Comparison of ENCODE assay signal across 13 cellular contexts in the genomic region with DNA sequence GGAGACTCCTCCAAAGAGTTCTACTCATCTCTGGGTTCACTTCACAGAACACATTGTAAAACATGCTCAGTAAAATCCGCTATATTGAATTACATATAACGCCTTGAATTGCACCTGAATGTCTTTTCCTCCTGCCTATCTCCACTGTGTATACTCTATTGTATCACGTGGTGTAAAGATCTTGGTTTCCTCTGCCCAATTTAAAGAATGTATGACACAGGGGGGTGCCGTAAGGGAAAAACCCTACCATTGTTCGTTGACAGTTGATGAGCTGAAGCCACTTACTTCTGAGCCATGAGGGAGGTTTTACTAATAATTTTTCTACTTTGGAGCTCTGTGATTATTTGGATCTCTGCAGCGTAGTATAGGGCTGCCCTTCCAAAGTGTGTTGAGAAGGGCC. TPM values are rescaled to one million over a fixed set of nuclear protein-coding genes. Genes with fewer than 3 reads are reported as not detected.
A peak's percentile ranks its signal among the peaks of the same experiment; 100 is the strongest.
DNase-seq lines count a peak whose midpoint lies in the region; ATAC-seq and TF ChIP-seq lines count a peak whose summit lies in the region.
"Had no signal": no experiment of that assay in that cellular context is flagged by ENCODE, and none has a peak within 500 bp of the region (broad histone marks: within the 10 kb centered on the region; RNA-seq: fewer than 3 reads in every experiment).

No MANE protein-coding gene starts in this region.

- TF ChIP-seq CTCF in endodermal cell (conservative IDR thresholded peaks at IDR 0.05) (no peak), upper lobe of right lung (IDR thresholded peaks at IDR 0.05) (no peak)

- H3K27ac ChIP-seq in endodermal cell (ENCODE audit: low read depth, low read length) = no peak overlapping the region
- no peak overlapping the region for H3K27ac ChIP-seq in upper lobe of right lung
- H3K27ac ChIP-seq: BLaER1 treated with 17β-estradiol and CSF1 and Interleukin-3, amounts not matched to agents 10 nM and 100 nM; colonic mucosa; sigmoid colon had no signal

- H3K4me3 Mint-ChIP-seq in T-helper 17 cell (peak overlapping the region; percentile 39), endodermal cell (no peak overlapping the region)

- H3K9me3 Mint-ChIP-seq in endodermal cell = no peaks in the 10 kb centered on the region

- H3K36me3 ChIP-seq in endodermal cell (ENCODE audit: control insufficient read depth, insufficient read depth, low read length) = peaks cover 66% of the 10 kb centered on the region
- peaks cover 42% of the 10 kb centered on the region for H3K36me3 ChIP-seq in upper lobe of right lung
- H3K36me3 ChIP-seq: colonic mucosa had no signal

- DNase-seq in stimulated activated naive CD4-positive, alpha-beta T cell treated with Interleukin-2 at 50 U/mL for 16 hours (lab: John Stamatoyannopoulos, UW) = peak; percentile 4
- no peak for DNase-seq in stimulated activated naive CD4-positive, alpha-beta T cell (lab: John Stamatoyannopoulos, UW)
- no peak for DNase-seq in T-helper 17 cell
- no peak for DNase-seq in endodermal cell
- no peak for DNase-seq in effector CD8-positive, alpha-beta T cell (lab: John Stamatoyannopoulos, UW)
- no peak for DNase-seq in upper lobe of right lung
- DNase-seq: amygdala, colonic mucosa, SHP77, sigmoid colon, T-helper 9 cell had no signal

- H3K4me3 ChIP-seq in endodermal cell (ENCODE audit: low read length) (peak overlapping the region; percentile 67), upper lobe of right lung (no peak overlapping the region)
- H3K4me3 ChIP-seq: BLaER1 treated with 17β-estradiol and CSF1 and Interleukin-3, amounts not matched to agents 10 nM and 100 nM; colonic mucosa; sigmoid colon had no signal

- intact Hi-C loops in upper lobe of right lung (cut with DNase I) = no loop called here

- H3K27ac Mint-ChIP-seq in T-helper 17 cell = peak overlapping the region; percentile 86
- no peak overlapping the region for H3K27ac Mint-ChIP-seq in endodermal cell

- H3K4me1 Mint-ChIP-seq in T-helper 17 cell = peaks cover 50% of the 10 kb centered on the region
- H3K4me1 Mint-ChIP-seq in endodermal cell = peaks cover 54% of the 10 kb centered on the region

- H3K9ac ChIP-seq in endodermal cell (ENCODE audit: extremely low read depth, low read length, poor library complexity, severe bottlenecking) = no peak overlapping the region
- H3K9ac ChIP-seq: BLaER1 treated with 17β-estradiol and CSF1 and Interleukin-3, amounts not matched to agents 10 nM and 100 nM had no signal

- H3K27me3 ChIP-seq in endodermal cell (ENCODE audit: control insufficient read depth, insufficient read depth, low read length, poor library complexity, severe bottlenecking) = no peaks in the 10 kb centered on the region
- no peaks in the 10 kb centered on the region for H3K27me3 ChIP-seq in upper lobe of right lung
- H3K27me3 ChIP-seq: BLaER1 treated with 17β-estradiol and CSF1 and Interleukin-3, amounts not matched to agents 10 nM and 100 nM; colonic mucosa; sigmoid colon had no signal

- 73 to 76% methylated on average over 5 to 6 of the region's 6 CpGs for whole genome bisulfite sequencing in endodermal cell (ENCODE audit: insufficient coverage in 1 of 2, insufficient read length in 1 of 2), 2 experiments

- peak; percentile 82 for ATAC-seq in T-helper 17 cell
- ATAC-seq in GM21367 (IDR thresholded peaks at IDR 0.05; ENCODE audit: unreplicated experiment) = no peak
- ATAC-seq in upper lobe of right lung = no peak

- H3K9me3 ChIP-seq in T-helper 17 cell (ENCODE audit: control insufficient read depth, low read length, poor library complexity, severe bottlenecking) (no peaks in the 10 kb centered on the region), endodermal cell (ENCODE audit: control insufficient read depth, low read length) (no peaks in the 10 kb centered on the region), upper lobe of right lung (no peaks in the 10 kb centered on the region)
- H3K9me3 ChIP-seq: BLaER1 treated with 17β-estradiol and CSF1 and Interleukin-3, amounts not matched to agents 10 nM and 100 nM; colonic mucosa; sigmoid colon had no signal

- H3K36me3 Mint-ChIP-seq in T-helper 17 cell (ENCODE audit: low read depth) (peaks cover 8% of the 10 kb centered on the region), endodermal cell (ENCODE audit: low read depth) (peaks cover 55% of the 10 kb centered on the region)

- H3K4me1 ChIP-seq in endodermal cell (ENCODE audit: control insufficient read depth, insufficient read depth, low read length) (peaks cover 12% of the 10 kb centered on the region), upper lobe of right lung (peaks cover 37% of the 10 kb centered on the region)
- H3K4me1 ChIP-seq: colonic mucosa had no signal

- H3K27me3 Mint-ChIP-seq in T-helper 17 cell (no peaks in the 10 kb centered on the region), endodermal cell (ENCODE audit: insufficient read depth) (no peaks in the 10 kb centered on the region)

RNA-seq across cellular contexts. Expression of a gene that starts 6.0 kb away (rescaled TPM):
- total RNA-seq in T-helper 17 cell (10 to 100 TPM; 14.4 to 20.6 TPM), endodermal cell (10 to 100 TPM; 44.5 to 54.9 TPM), upper lobe of right lung (22.9 TPM)
- 33.6 TPM for polyA plus RNA-seq in endodermal cell (2013, experiment 1 of 2)
- 34.8 TPM for polyA plus RNA-seq in endodermal cell (2013, experiment 2 of 2)

RNA-seq across cellular contexts. Expression of a gene that starts 35.0 kb away (rescaled TPM):
- total RNA-seq in T-helper 17 cell (10 to 100 TPM; 30.0 to 37.2 TPM), endodermal cell (10 to 100 TPM; 17.8 to 21.2 TPM), upper lobe of right lung (19.5 TPM)
- 12.3 TPM for polyA plus RNA-seq in endodermal cell (2013, experiment 1 of 2)
- 11.7 TPM for polyA plus RNA-seq in endodermal cell (2013, experiment 2 of 2)
